In genomic region chr7:2521341-2521745, GRCh38 we compare ENCODE assay signal across 8 cellular contexts. TPM values are rescaled to one million over a fixed set of nuclear protein-coding genes. Genes with fewer than 3 reads are reported as not detected.
A peak's percentile ranks its signal among the peaks of the same experiment; 100 is the strongest.
DNase-seq lines count a peak whose midpoint lies in the region; ATAC-seq and TF ChIP-seq lines count a peak whose summit lies in the region.

No MANE protein-coding gene starts in this region.

- intact Hi-C loops in sigmoid colon (cut with DNase I) (no loop called here), aorta (cut with DNase I) (no loop called here)

- no peak overlapping the region for H3K9ac ChIP-seq in GM23248

- H3K4me3 ChIP-seq in GM23248 (0 out of 2 replicates have a peak overlapping the region, but pooled peaks have one; percentile 69), fibroblast of mammary gland (ENCODE audit: control insufficient read depth, low read depth, low read length) (peak overlapping the region; percentile 6), sigmoid colon (peak overlapping the region; percentile 1 to 57 (median 49)), aorta (ENCODE audit: low read length in 2 of 2) (no peak overlapping the region)

- peaks cover 51% of the 10 kb centered on the region for H3K4me1 Mint-ChIP-seq in WTC11

- 0 out of 2 replicates have a peak, but pooled peaks cover 6% of the 10 kb centered on the region for H3K79me2 ChIP-seq in GM23248 (ENCODE audit: insufficient read depth)

- H3K36me3 ChIP-seq in GM23248 (ENCODE audit: low read depth) (no peaks in the 10 kb centered on the region), sigmoid colon (no peaks in the 10 kb centered on the region), aorta (ENCODE audit: control insufficient read depth in 1 of 2, insufficient read depth in 2 of 2, low read length in 1 of 2) (no peaks in the 10 kb centered on the region)

- H2AFZ ChIP-seq in GM23248: no peak overlapping the region

- peaks cover 3% of the 10 kb centered on the region; the same call in 1 of the 2 replicates for H3K36me3 Mint-ChIP-seq in WTC11

- TF ChIP-seq CTCF in WTC11 (IDR thresholded peaks at IDR 0.05): no peak
- no peak for TF ChIP-seq CTCF in fibroblast of mammary gland (conservative IDR thresholded peaks at IDR 0.05; ENCODE audit: control insufficient read depth, insufficient read depth, low read depth, low read length)
- no peak for TF ChIP-seq CTCF in sigmoid colon (IDR thresholded peaks at IDR 0.05)

- no peak for TF ChIP-seq EP300 in sigmoid colon (IDR thresholded peaks at IDR 0.05)

- H3K27ac Mint-ChIP-seq in WTC11: no peak overlapping the region

- CTCF ChIA-PET in WTC11 (lab: Charles Lee): interaction anchor here (0.6 to 1.3 kb wide), 4 partner anchors 43 to 188 kb away, joined by 3 to 4 read pairs (median 4); no protein-coding TSS in a partner anchor

- H3K4me2 ChIP-seq in GM23248 (ENCODE audit: unreplicated experiment): peak overlapping the region; percentile 22

- peak overlapping the region; percentile 53 for H3K4me3 Mint-ChIP-seq in WTC11

- peaks cover 24% of the 10 kb centered on the region for H3K27me3 Mint-ChIP-seq in WTC11 (ENCODE audit: low read depth)

- H3K9me3 Mint-ChIP-seq in WTC11: no peaks in the 10 kb centered on the region

- in situ Hi-C loops in GM23248 (cut with MboI): no loop called here

- no peaks in the 10 kb centered on the region for H4K20me1 ChIP-seq in GM23248 (ENCODE audit: insufficient read depth)

- POLR2A ChIA-PET in WTC11 (lab: Charles Lee): interaction anchor here (0.7 kb wide), 2 partner anchors 50 to 183 kb away, joined by 3 read pairs; no protein-coding TSS in a partner anchor

- 51 to 79% methylated on average over 6 to 14 of the region's 21 CpGs for WGBS in GM23248 (ENCODE audit: low coverage in 1 of 2, low lambda C conversion rate in 2 of 2, missing lambda C conversion rate in 2 of 2), 2 experiments
- 5 to 23% methylated on average over 21 of the region's 21 CpGs for WGBS in sigmoid colon, 2 donors
- WGBS in aorta, 2 donors: 22 to 28% methylated on average over 20 to 21 of the region's 21 CpGs

- no peak for DNase-seq in GM23248
- DNase-seq in WTC11 (ENCODE audit: low spot score): no peak
- no peak for DNase-seq in fibroblast of mammary gland (ENCODE audit: low read depth)
- DNase-seq in sigmoid colon: no peak
- no peak for DNase-seq in HuH-7.5 (ENCODE audit: low spot score)
- DNase-seq in aorta: no peak
- no peak for DNase-seq in NCI-H510A (lab: John Stamatoyannopoulos, UW)

- no peaks in the 10 kb centered on the region for H3K9me2 ChIP-seq in GM23248 (ENCODE audit: insufficient read depth)

- no peaks in the 10 kb centered on the region for H3K27me3 ChIP-seq in GM23248 (replicated peaks; ENCODE audit: insufficient read depth)
- H3K27me3 ChIP-seq in sigmoid colon: peaks cover 42 to 70% (median 66%) of the 10 kb centered on the region in 3 donors
- H3K27me3 ChIP-seq in aorta (ENCODE audit: control insufficient read depth in 1 of 2, insufficient read depth in 2 of 2, low read length in 1 of 2): peaks cover 0 to 1% of the 10 kb centered on the region in 2 donors

- H3K9me3 ChIP-seq in GM23248 (ENCODE audit: low read depth) (no peaks in the 10 kb centered on the region), sigmoid colon (no peaks in the 10 kb centered on the region), aorta (ENCODE audit: control insufficient read depth, low read length) (no peaks in the 10 kb centered on the region)

- H3K27ac ChIP-seq in GM23248 (no peak overlapping the region), sigmoid colon (peak overlapping the region; percentile 10 to 48 (median 34)), aorta (ENCODE audit: low read depth in 1 of 2, low read length in 2 of 2) (no peak overlapping the region)

- H3F3A ChIP-seq in GM23248 (ENCODE audit: insufficient read depth): no peaks in the 10 kb centered on the region

- no peak for TF ChIP-seq POLR2A in sigmoid colon (IDR thresholded peaks at IDR 0.05)

- ATAC-seq in WTC11 (no peak), aorta (ENCODE audit: low FRiP score) (no peak), GM18498 (IDR thresholded peaks at IDR 0.05; ENCODE audit: unreplicated experiment) (no peak)

- H3K4me1 ChIP-seq in GM23248 (ENCODE audit: insufficient read depth) (peaks cover 30% of the 10 kb centered on the region), sigmoid colon (peaks cover 0 to 61% (median 42%) of the 10 kb centered on the region in 4 donors), aorta (ENCODE audit: control insufficient read depth in 1 of 2, insufficient read depth in 2 of 2, low read length in 2 of 2) (no peaks in the 10 kb centered on the region)

TF ChIP-seq in WTC11, 78 proteins besides CTCF, POLR2A, EP300 and RAD21:
- no peak for TF ChIP-seq ZNF138 (CRISPR knock-in tag; conservative IDR thresholded peaks at IDR 0.05)
- no peak for TF ChIP-seq SMAD4 (CRISPR knock-in tag; IDR thresholded peaks at IDR 0.05)
- no peak for TF ChIP-seq ETV6 (CRISPR knock-in tag; IDR thresholded peaks at IDR 0.05)
- TF ChIP-seq ZNF416 (CRISPR knock-in tag; IDR thresholded peaks at IDR 0.05): no peak
- no peak for TF ChIP-seq ZNF423 (CRISPR knock-in tag; IDR thresholded peaks at IDR 0.05)
- TF ChIP-seq, protein P1, sequence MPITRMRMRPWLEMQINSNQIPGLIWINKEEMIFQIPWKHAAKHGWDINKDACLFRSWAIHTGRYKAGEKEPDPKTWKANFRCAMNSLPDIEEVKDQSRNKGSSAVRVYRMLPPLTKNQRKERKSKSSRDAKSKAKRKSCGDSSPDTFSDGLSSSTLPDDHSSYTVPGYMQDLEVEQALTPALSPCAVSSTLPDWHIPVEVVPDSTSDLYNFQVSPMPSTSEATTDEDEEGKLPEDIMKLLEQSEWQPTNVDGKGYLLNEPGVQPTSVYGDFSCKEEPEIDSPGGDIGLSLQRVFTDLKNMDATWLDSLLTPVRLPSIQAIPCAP (CRISPR knock-in tag; IDR thresholded peaks at IDR 0.05): no peak

RNA-seq across cellular contexts. Expression of gene LFNG, which starts 1.8 kb away (rescaled TPM):
- 2.0 and 3.6 TPM in 2 replicates for total RNA-seq in GM23248 (2014; rRNA removed; shearing (Covaris generic))
- polyA plus RNA-seq in GM23248 (2016; fragmentation: Nextera tagmentation; extraction: Ambion mirVana): 0.18 and 0.19 TPM in 2 replicates
- 24.1 to 29.4 TPM (median 26.5 TPM) in 3 replicates for total RNA-seq in WTC11 (2021)
- 1 to 10 TPM; 1.8 to 5.8 (median 5.3) TPM for total RNA-seq in sigmoid colon
- 10 to 100 TPM in 2 of 3 donors, 1 to 10 TPM in 1; 9.2 to 34.5 (median 14.4) TPM for polyA plus RNA-seq in sigmoid colon
- total RNA-seq in aorta: 10 to 100 TPM; 14.0 to 30.6 TPM
- 1 to 10 TPM; 2.3 to 5.8 TPM for polyA plus RNA-seq in aorta

RNA-seq across cellular contexts. Expression of gene BRAT1, which starts 34.0 kb away (rescaled TPM):
- 37.9 and 39.7 TPM in 2 replicates for total RNA-seq in GM23248 (2014; rRNA removed; shearing (Covaris generic))
- polyA plus RNA-seq in GM23248 (2016; fragmentation: Nextera tagmentation; extraction: Ambion mirVana) (28.6 and 32.4 TPM in 2 replicates), sigmoid colon (10 to 100 TPM in 2 of 3 donors, 1 to 10 TPM in 1; 9.6 to 25.9 (median 11.3) TPM), aorta (10 to 100 TPM; 11.8 to 63.9 TPM)
- total RNA-seq in WTC11 (2021) (44.0 to 50.0 TPM (median 46.1 TPM) in 3 replicates), sigmoid colon (10 to 100 TPM; 17.8 to 24.6 (median 22.1) TPM), aorta (10 to 100 TPM; 14.8 to 24.3 TPM)

RNA-seq across cellular contexts. Expression of gene IQCE, which starts 37.4 kb away (rescaled TPM):
- total RNA-seq in GM23248 (2014; rRNA removed; shearing (Covaris generic)): 14.9 and 24.4 TPM in 2 replicates
- polyA plus RNA-seq in GM23248 (2016; fragmentation: Nextera tagmentation; extraction: Ambion mirVana) (12.1 and 14.7 TPM in 2 replicates), sigmoid colon (10 to 100 TPM in 1 of 3 donors, 1 to 10 TPM in 2; 8.1 to 19.6 (median 9.6) TPM), aorta (10 to 100 TPM in 1 of 2 donors, 1 to 10 TPM in 1; 6.1 to 10.5 TPM)
- total RNA-seq in WTC11 (2021) (4.4 to 4.7 TPM (median 4.6 TPM) in 3 replicates), sigmoid colon (10 to 100 TPM in 2 of 4 donors, 1 to 10 TPM in 2; 6.4 to 22.4 (median 11.8) TPM), aorta (10 to 100 TPM; 12.0 to 18.2 TPM)

RNA-seq across cellular contexts. Expression of gene GRIFIN, which starts 45.1 kb away (rescaled TPM):
- not detected in 2 replicates for total RNA-seq in GM23248 (2014; rRNA removed; shearing (Covaris generic))
- polyA plus RNA-seq in GM23248 (2016; fragmentation: Nextera tagmentation; extraction: Ambion mirVana): not detected in 2 replicates
- not detected in 3 replicates for total RNA-seq in WTC11 (2021)
- total RNA-seq in sigmoid colon: not detected
- polyA plus RNA-seq in sigmoid colon: not detected
- total RNA-seq in aorta: not detected
- not detected for polyA plus RNA-seq in aorta

Comparison
In these comparisons a context has a peak if more than half of its experiments do, and no peak if none do; other contexts are left out.
1. H3K27ac ChIP-seq: peak in sigmoid colon (4 of 4); none in GM23248 (single experiment) and aorta (0 of 2).
2. H3K4me3 ChIP-seq: peak in GM23248 (single experiment), fibroblast of mammary gland (single experiment) and sigmoid colon (4 of 4); none in aorta (0 of 2).